8 cellular contexts compared by ENCODE assay signal in genomic region chr11:66842896-66843775, GRCh38.
DNase-seq lines count a peak whose midpoint lies in the region; ATAC-seq and TF ChIP-seq lines count a peak whose summit lies in the region.

TSS of gene RCE1 (plus strand) at chr11:66843441. CDS start at chr11:66843456, 15 bp downstream.

- ATAC-seq in GM21390 (IDR thresholded peaks at IDR 0.05; ENCODE audit: unreplicated experiment), result peak; percentile 75

- H3K27ac ChIP-seq in HUES48 (ENCODE audit: low read depth, low read length) (peak within 1 kb of the TSS; percentile 96), muscle layer of colon (ENCODE audit: low read depth, low read length) (peak within 1 kb of the TSS; percentile 94)

- peak; percentile 95 for TF ChIP-seq POLR2A in erythroblast (IDR thresholded peaks at IDR 0.05; ENCODE audit: low read length)

- H3K9me3 ChIP-seq in HUES48 (ENCODE audit: control insufficient read depth, insufficient read depth, low read length) (no peaks in the 10 kb centered on the region), muscle layer of colon (ENCODE audit: low read length) (no peaks in the 10 kb centered on the region)

- H3K27me3 ChIP-seq in HUES48 (ENCODE audit: control insufficient read depth, insufficient read depth, low read length) (no peaks in the 10 kb centered on the region), muscle layer of colon (ENCODE audit: control insufficient read depth in 1 of 2, insufficient read depth in 2 of 2, low read length in 2 of 2) (no peaks in the 10 kb centered on the region)

- H3K36me3 ChIP-seq in HUES48 (ENCODE audit: control insufficient read depth, insufficient read depth, low read length) (peaks cover 55% of the 10 kb centered on the region), muscle layer of colon (ENCODE audit: insufficient read depth, low read length) (peaks cover 35% of the 10 kb centered on the region)

- peak within 1 kb of the TSS; percentile 93 for H3K4me3 ChIP-seq in HUES48 (ENCODE audit: low read depth, low read length)
- H3K4me3 ChIP-seq in muscle layer of colon (ENCODE audit: low read depth in 1 of 2, low read length in 2 of 2), result peak within 1 kb of the TSS; percentile 89 to 97

- DNase-seq in D341Med (ENCODE audit: low spot score) (peak; percentile 98), OCI-M1 (lab: John Stamatoyannopoulos, UW) (peak; percentile 94), activated T-cell treated with anti-CD3 and anti-CD28 coated beads for 48 hours (ENCODE audit: low read depth) (peak; percentile 92), erythroblast (lab: John Stamatoyannopoulos, UW) (peak; percentile 95 to 98)
- peak; percentile 78 for DNase-seq in stimulated activated CD8-positive, alpha-beta memory T cell treated with anti-CD3 and anti-CD28 coated beads, Interleukin-7, amount 100 ng/mL, for 24 hours (ENCODE audit: low read depth)

- H3K9ac ChIP-seq in HUES48 (ENCODE audit: low read depth, low read length) (peak within 1 kb of the TSS; percentile 97), muscle layer of colon (ENCODE audit: low read length) (peak within 1 kb of the TSS; percentile 71)

- H3K4me1 ChIP-seq in HUES48 (ENCODE audit: control insufficient read depth, insufficient read depth, low read length) (peaks cover 5% of the 10 kb centered on the region; the same call in 1 of the 2 replicates), muscle layer of colon (ENCODE audit: insufficient read depth, low read length) (peaks cover 27% of the 10 kb centered on the region)

Comparison
In these comparisons a context has a peak if more than half of its experiments do, and no peak if none do; other contexts are left out.
1. Peak in every context shown above with its lines: DNase-seq, ATAC-seq, H3K4me3 ChIP-seq and H3K27ac ChIP-seq.